In genomic region chr16:81190667-81191066, GRCh38 we compare ENCODE assay signal across 20 cellular contexts. TPM values are rescaled to one million over a fixed set of nuclear protein-coding genes. Genes with fewer than 3 reads are reported as not detected.
A peak's percentile ranks its signal among the peaks of the same experiment; 100 is the strongest.
DNase-seq lines count a peak whose midpoint lies in the region; ATAC-seq and TF ChIP-seq lines count a peak whose summit lies in the region.
"Had no signal": no experiment of that assay in that cellular context is flagged by ENCODE, and none has a peak within 500 bp of the region (broad histone marks: within the 10 kb centered on the region; RNA-seq: fewer than 3 reads in every experiment).

No MANE protein-coding gene starts in this region.

- H3K4me3 ChIP-seq in AG10803 (ENCODE audit: low read length), result no peak overlapping the region
- no peak overlapping the region for H3K4me3 ChIP-seq in choroid plexus epithelial cell (ENCODE audit: low read depth, low read length)
- H3K4me3 ChIP-seq: GM12878, GM23338, upper lobe of right lung had no signal

- intact Hi-C loops in Right ventricle myocardium superior (cut with DNase I), result no loop called here

- no peak for TF ChIP-seq CTCF in AG10803 (conservative IDR thresholded peaks at IDR 0.05; ENCODE audit: low read length)
- TF ChIP-seq CTCF in choroid plexus epithelial cell (conservative IDR thresholded peaks at IDR 0.05; ENCODE audit: low read depth, low read length), result no peak
- no peak for TF ChIP-seq CTCF in omental fat pad (IDR thresholded peaks at IDR 0.05)

- ATAC-seq in omental fat pad (ENCODE audit: low FRiP score) (peak; percentile 24), HG02852 (IDR thresholded peaks at IDR 0.05; ENCODE audit: unreplicated experiment) (no peak), Right ventricle myocardium superior (ENCODE audit: poor library complexity) (no peak), GM18907 (IDR thresholded peaks at IDR 0.05; ENCODE audit: unreplicated experiment) (no peak)
- ATAC-seq: activated T-cell treated with anti-CD3 and anti-CD28 coated beads, Interleukin-2, amount 50 U/mL, for 72 hours; GM12878; GM23338; upper lobe of right lung had no signal

- DNase-seq in AG10803 (ENCODE audit: low read depth), result peak; percentile 47
- peak; percentile 56 for DNase-seq in NCI-H226
- peak; percentile 64 for DNase-seq in choroid plexus epithelial cell (ENCODE audit: low read depth)
- DNase-seq in omental fat pad (ENCODE audit: low spot score), result no peak
- no peak for DNase-seq in DMS153 treated with DMSO at 0.1 percent for 48 hours (lab: John Stamatoyannopoulos, UW; ENCODE audit: unreplicated experiment)
- DNase-seq in Right ventricle myocardium superior, result no peak
- DNase-seq: activated T-cell treated with anti-CD3 and anti-CD28 coated beads, Interleukin-2, amount 50 U/mL, for 72 hours; amniotic stem cell; dermis blood vessel endothelial cell; DMS79; MM.1S; NCI-H2227 treated with DMSO at 0.1 percent for 48 hours; posterior cingulate gyrus; upper lobe of right lung had no signal

RNA-seq across cellular contexts. Expression of gene BCO1, which starts 47.8 kb away (rescaled TPM):
- total RNA-seq in omental fat pad (under 1 TPM in 2 of 4 donors, not detected in 2; 0.28 to 0.36 TPM), Right ventricle myocardium superior (not detected)
- total RNA-seq: activated T-cell treated with anti-CD3 and anti-CD28 coated beads, Interleukin-2, amount 50 U/mL, for 72 hours; dermis blood vessel endothelial cell; GM12878; mononuclear cell; T-helper 1 cell treated with Interleukin-12 subunit alpha and Interleukin-12 subunit beta and Interleukin-4 antibody, amounts not matched to agents 30 ng/mL and 1 ng/mL, for 36 hours had no signal

Comparison
In these comparisons a context has a peak if more than half of its experiments do, and no peak if none do; other contexts are left out.
1. DNase-seq: peak in AG10803 (single experiment), NCI-H226 (single experiment) and choroid plexus epithelial cell (single experiment); none in omental fat pad (single experiment), DMS153 treated with DMSO at 0.1 percent for 48 hours (single experiment) and Right ventricle myocardium superior (single experiment).